Comparison of ENCODE assay signal across 1 cellular context in the genomic region with DNA sequence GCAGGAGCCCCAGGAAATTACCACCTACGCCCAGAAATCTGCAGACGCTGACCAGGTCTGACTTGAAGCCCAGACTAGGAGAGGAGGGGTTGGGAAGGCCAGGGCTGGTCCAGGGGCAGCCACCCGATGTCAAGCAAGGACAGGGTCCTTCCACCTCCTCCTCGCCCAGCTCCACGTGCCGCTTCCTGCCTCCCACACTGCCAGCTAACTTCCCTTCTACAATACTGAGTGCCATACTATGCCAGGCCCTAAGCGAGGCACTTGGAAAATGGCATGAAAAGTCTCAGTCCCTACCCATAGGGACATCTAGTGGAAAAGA.
TF ChIP-seq lines count a peak whose summit lies in the region.

No MANE protein-coding gene starts in this region.

TF ChIP-seq in H1, 55 proteins besides CTCF, POLR2A, EP300 and RAD21 (continued from another document):
- no peak for TF ChIP-seq TCF12 (IDR thresholded peaks at IDR 0.05; ENCODE audit: low read depth, low read length)
- no peak for TF ChIP-seq KDM1A (IDR thresholded peaks at IDR 0.05; ENCODE audit: borderline replicate concordance, low read length)
- no peak for TF ChIP-seq TAF1 (IDR thresholded peaks at IDR 0.05; ENCODE audit: low read depth, low read length)
- no peak for TF ChIP-seq SRF (IDR thresholded peaks at IDR 0.05; ENCODE audit: low read depth, low read length)
- no peak for TF ChIP-seq CTBP2 (IDR thresholded peaks at IDR 0.05; ENCODE audit: borderline replicate concordance, insufficient read depth, insufficient read length, low read length)
- TF ChIP-seq BCL11A (IDR thresholded peaks at IDR 0.05; ENCODE audit: low read depth in 2 of 2, low read length in 2 of 2) = no peak
- no peak for TF ChIP-seq CHD2 (IDR thresholded peaks at IDR 0.05; ENCODE audit: low read length)
- no peak for TF ChIP-seq SP4 (IDR thresholded peaks at IDR 0.05; ENCODE audit: low read length)
- no peak for TF ChIP-seq CBX8 (IDR thresholded peaks at IDR 0.05; ENCODE audit: borderline replicate concordance, low read depth, low read length)
- TF ChIP-seq CEBPB (IDR thresholded peaks at IDR 0.05; ENCODE audit: low read depth, low read length) = no peak
- TF ChIP-seq EGR1 (IDR thresholded peaks at IDR 0.05; ENCODE audit: borderline replicate concordance, low read depth, low read length) = no peak
- TF ChIP-seq, protein P1, sequence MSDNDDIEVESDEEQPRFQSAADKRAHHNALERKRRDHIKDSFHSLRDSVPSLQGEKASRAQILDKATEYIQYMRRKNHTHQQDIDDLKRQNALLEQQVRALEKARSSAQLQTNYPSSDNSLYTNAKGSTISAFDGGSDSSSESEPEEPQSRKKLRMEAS (IDR thresholded peaks at IDR 0.05) = no peak
- no peak for TF ChIP-seq JUND (IDR thresholded peaks at IDR 0.05; ENCODE audit: low read length)
- no peak for TF ChIP-seq SIRT6 (IDR thresholded peaks at IDR 0.05; ENCODE audit: low read length)
- no peak for TF ChIP-seq ASH2L (IDR thresholded peaks at IDR 0.05; ENCODE audit: low read length)
TF ChIP-seq in H1: peak in this region for 0.
